In the genomic region with DNA sequence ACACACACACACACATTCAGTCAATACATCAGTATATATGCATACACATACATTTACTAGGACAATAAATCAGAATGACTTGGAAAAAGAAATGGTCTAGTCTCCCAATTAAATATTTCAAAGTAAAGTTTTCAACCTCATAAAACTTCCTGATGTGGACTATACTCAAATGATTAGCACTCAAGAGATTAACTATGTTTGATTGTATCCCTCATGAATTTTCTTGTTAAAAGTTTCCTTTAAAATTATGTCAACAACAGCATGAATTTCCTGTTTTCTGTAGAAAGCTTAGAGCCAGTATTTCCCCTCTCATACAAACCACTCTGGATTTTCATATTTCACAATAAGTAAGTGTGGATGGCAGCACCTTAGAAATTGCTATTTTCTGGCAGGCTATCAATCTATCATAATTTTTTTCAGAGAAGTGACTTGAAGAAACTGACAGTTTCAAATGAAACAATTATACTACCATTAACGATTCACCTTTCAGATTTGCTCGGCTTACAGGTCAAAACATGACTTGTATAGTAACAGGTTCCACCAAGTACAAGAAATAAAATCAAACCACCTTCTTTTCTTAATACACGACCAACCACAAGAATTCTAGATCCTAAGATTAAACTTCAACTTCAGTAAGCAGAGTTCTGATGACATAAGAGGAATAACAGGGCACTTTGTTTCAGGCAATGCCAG, we compare ENCODE assay signal across 9 cellular contexts. TPM values are rescaled to one million over a fixed set of nuclear protein-coding genes. Genes with fewer than 3 reads are reported as not detected.
DNase-seq lines count a peak whose midpoint lies in the region; ATAC-seq and TF ChIP-seq lines count a peak whose summit lies in the region.
"Had no signal": no experiment of that assay in that cellular context is flagged by ENCODE, and none has a peak within 500 bp of the region (broad histone marks: within the 10 kb centered on the region; RNA-seq: fewer than 3 reads in every experiment).

No MANE protein-coding gene starts in this region.

- ATAC-seq in activated T-cell treated with anti-CD3 and anti-CD28 coated beads, Interleukin-2, amount 50 U/mL, for 4 hours, result no peak
- no peak for ATAC-seq in activated CD8-positive, alpha-beta T cell treated with anti-CD3 and anti-CD28 coated beads, Interleukin-2, amount 10 ng/mL, durations not matched to agents 7 days and 5 days
- ATAC-seq in foreskin keratinocyte (no peak), lower lobe of right lung (no peak)

- CTCF ChIA-PET in activated CD8-positive, alpha-beta T cell treated with anti-CD3 and anti-CD28 coated beads, Interleukin-2, amount 10 ng/mL, durations not matched to agents 7 days and 5 days (lab: Charles Lee), result interaction anchor here (0.9 to 1.5 kb wide), 2 partner anchors 10 to 19 kb away, joined by 3 to 4 read pairs; no protein-coding TSS in a partner anchor

- POLR2A ChIA-PET in activated CD8-positive, alpha-beta T cell treated with anti-CD3 and anti-CD28 coated beads, Interleukin-2, amount 10 ng/mL, durations not matched to agents 7 days and 5 days (lab: Charles Lee), result no interaction called here

- H3K4me1 ChIP-seq in foreskin keratinocyte (peaks cover 4% of the 10 kb centered on the region), subcutaneous abdominal adipose tissue (ENCODE audit: control insufficient read depth in 5 of 5, insufficient read depth in 5 of 5, low read length in 5 of 5) (peaks cover 2 to 14% (median 8%) of the 10 kb centered on the region in 5 donors), lower lobe of right lung (peaks cover 17% of the 10 kb centered on the region), transverse colon (peaks cover 0 to 17% (median 6%) of the 10 kb centered on the region in 4 donors)

- H3K4me3 ChIP-seq in subcutaneous abdominal adipose tissue (ENCODE audit: low read depth in 1 of 5, low read length in 5 of 5) (no peak overlapping the region), lower lobe of right lung (no peak overlapping the region), transverse colon (no peak overlapping the region)

- no peaks in the 10 kb centered on the region for H3K27me3 Mint-ChIP-seq in activated T-cell treated with anti-CD3 and anti-CD28 coated beads, Interleukin-2, amount 50 U/mL, for 4 hours (ENCODE audit: low read depth)
- no peaks in the 10 kb centered on the region for H3K27me3 Mint-ChIP-seq in activated CD8-positive, alpha-beta T cell treated with anti-CD3 and anti-CD28 coated beads, Interleukin-2, amount 10 ng/mL, durations not matched to agents 7 days and 5 days (ENCODE audit: low read depth)

- in situ Hi-C loops in transverse colon (cut with MboI; ENCODE audit: low pct_ligation_motif_present in 1 of 4, low pct_unique_long_range_greater_than_20kb in 1 of 4, low sequenced_read_pairs in 3 of 4), result no loop called here

- intact Hi-C loops in lower lobe of right lung (cut with DNase I) (no loop called here), transverse colon (cut with DNase I; ENCODE audit: low total_unique reads) (no loop called here)

- no peak for DNase-seq in activated T-cell treated with anti-CD3 and anti-CD28 coated beads, Interleukin-2, amount 50 U/mL, for 4 hours
- no peak for DNase-seq in activated T-cell treated with anti-CD3 and anti-CD28 coated beads, Interleukin-2, amount 50 U/mL, for 48 hours
- DNase-seq in activated CD8-positive, alpha-beta T cell treated with anti-CD3 and anti-CD28 coated beads, Interleukin-2, amount 10 ng/mL, durations not matched to agents 7 days and 5 days, result no peak
- DNase-seq in foreskin keratinocyte, result peak; percentile 51 to 78
- DNase-seq in lower lobe of right lung, result no peak
- no peak for DNase-seq in NCI-H146 (lab: John Stamatoyannopoulos, UW)
- DNase-seq in transverse colon, result no peak
- DNase-seq: NK-92 treated with Interleukin-12 subunit alpha and Interleukin-12 subunit beta, amount 100 ng/mL, for 24 hours had no signal

- peak overlapping the region; percentile 63 for H3K4me3 Mint-ChIP-seq in activated T-cell treated with anti-CD3 and anti-CD28 coated beads, Interleukin-2, amount 50 U/mL, for 4 hours
- no peak overlapping the region for H3K4me3 Mint-ChIP-seq in activated CD8-positive, alpha-beta T cell treated with anti-CD3 and anti-CD28 coated beads, Interleukin-2, amount 10 ng/mL, durations not matched to agents 7 days and 5 days

- no peaks in the 10 kb centered on the region for H3K9me3 ChIP-seq in subcutaneous abdominal adipose tissue (ENCODE audit: control insufficient read depth in 5 of 5, low read length in 5 of 5)
- H3K9me3 ChIP-seq in lower lobe of right lung, result no peaks in the 10 kb centered on the region
- no peaks in the 10 kb centered on the region for H3K9me3 ChIP-seq in transverse colon

- peak overlapping the region in 2 of 5 donors; percentile 37 to 39 for H3K9ac ChIP-seq in subcutaneous abdominal adipose tissue (ENCODE audit: low read length in 5 of 5)

- H3K9me3 Mint-ChIP-seq in activated T-cell treated with anti-CD3 and anti-CD28 coated beads, Interleukin-2, amount 50 U/mL, for 4 hours, result no peaks in the 10 kb centered on the region
- H3K9me3 Mint-ChIP-seq in activated CD8-positive, alpha-beta T cell treated with anti-CD3 and anti-CD28 coated beads, Interleukin-2, amount 10 ng/mL, durations not matched to agents 7 days and 5 days (ENCODE audit: insufficient read depth), result no peaks in the 10 kb centered on the region

- H3K27me3 ChIP-seq in foreskin keratinocyte (no peaks in the 10 kb centered on the region), subcutaneous abdominal adipose tissue (ENCODE audit: control insufficient read depth in 5 of 5, insufficient read depth in 4 of 5, low read length in 5 of 5) (no peaks in the 10 kb centered on the region), lower lobe of right lung (ENCODE audit: low read depth) (no peaks in the 10 kb centered on the region), transverse colon (no peaks in the 10 kb centered on the region)

- TF ChIP-seq EP300 in transverse colon (IDR thresholded peaks at IDR 0.05; ENCODE audit: low read depth), result no peak

- H3K27ac ChIP-seq in foreskin keratinocyte (no peak overlapping the region), subcutaneous abdominal adipose tissue (ENCODE audit: low read depth, low read length) (peak overlapping the region; percentile 42), lower lobe of right lung (no peak overlapping the region), transverse colon (no peak overlapping the region)

- peaks cover 8 to 29% (median 21%) of the 10 kb centered on the region in 5 donors for H3K36me3 ChIP-seq in subcutaneous abdominal adipose tissue (ENCODE audit: control insufficient read depth in 5 of 5, insufficient read depth in 5 of 5, low read length in 5 of 5)
- peaks cover 38% of the 10 kb centered on the region for H3K36me3 ChIP-seq in lower lobe of right lung
- peaks cover 0 to 28% (median 1%) of the 10 kb centered on the region in 4 donors for H3K36me3 ChIP-seq in transverse colon

- TF ChIP-seq POLR2A in transverse colon (IDR thresholded peaks at IDR 0.05), result no peak

- peak overlapping the region; percentile 66 for H3K27ac Mint-ChIP-seq in activated CD8-positive, alpha-beta T cell treated with anti-CD3 and anti-CD28 coated beads, Interleukin-2, amount 10 ng/mL, durations not matched to agents 7 days and 5 days

- WGBS in transverse colon (ENCODE audit: low coverage in 1 of 2), 2 donors, result 29 to 37% methylated on average over 3 of the region's 3 CpGs

- TF ChIP-seq CTCF in foreskin keratinocyte (conservative IDR thresholded peaks at IDR 0.05) (no peak), lower lobe of right lung (IDR thresholded peaks at IDR 0.05) (no peak), transverse colon (IDR thresholded peaks at IDR 0.05) (no peak)

- peaks cover 52% of the 10 kb centered on the region for H3K36me3 Mint-ChIP-seq in activated T-cell treated with anti-CD3 and anti-CD28 coated beads, Interleukin-2, amount 50 U/mL, for 4 hours (ENCODE audit: insufficient read depth)
- H3K36me3 Mint-ChIP-seq in activated CD8-positive, alpha-beta T cell treated with anti-CD3 and anti-CD28 coated beads, Interleukin-2, amount 10 ng/mL, durations not matched to agents 7 days and 5 days (ENCODE audit: low read depth), result peaks cover 68% of the 10 kb centered on the region

- peaks cover 48% of the 10 kb centered on the region for H3K4me1 Mint-ChIP-seq in activated T-cell treated with anti-CD3 and anti-CD28 coated beads, Interleukin-2, amount 50 U/mL, for 4 hours (ENCODE audit: low read depth)
- H3K4me1 Mint-ChIP-seq in activated CD8-positive, alpha-beta T cell treated with anti-CD3 and anti-CD28 coated beads, Interleukin-2, amount 10 ng/mL, durations not matched to agents 7 days and 5 days (ENCODE audit: low read depth), result peaks cover 34% of the 10 kb centered on the region

RNA-seq across cellular contexts. Expression of a gene that starts 20.9 kb away (rescaled TPM):
- 100 to 1,000 TPM in 2 of 3 donors, 10 to 100 TPM in 1; 90.7 to 103 (median 101) TPM for total RNA-seq in activated T-cell treated with anti-CD3 and anti-CD28 coated beads, Interleukin-2, amount 50 U/mL, for 4 hours
- total RNA-seq in activated CD8-positive, alpha-beta T cell treated with anti-CD3 and anti-CD28 coated beads, Interleukin-2, amount 10 ng/mL, durations not matched to agents 7 days and 5 days, result 10 to 100 TPM; 95.2 to 97.5 TPM
- 23.6 and 23.8 TPM in 2 replicates for total RNA-seq in foreskin keratinocyte
- polyA plus RNA-seq in foreskin keratinocyte, result 3.4 and 4.6 TPM in 2 replicates
- 62.8 TPM for total RNA-seq in lower lobe of right lung
- 10 to 100 TPM; 16.0 to 24.1 (median 19.7) TPM for total RNA-seq in transverse colon

Comparison
In these comparisons a context has a peak if more than half of its experiments do, and no peak if none do; other contexts are left out.
1. DNase-seq: peak in foreskin keratinocyte (2 of 2); none in activated T-cell treated with anti-CD3 and anti-CD28 coated beads, Interleukin-2, amount 50 U/mL, for 4 hours (single experiment), activated T-cell treated with anti-CD3 and anti-CD28 coated beads, Interleukin-2, amount 50 U/mL, for 48 hours (0 of 2), activated CD8-positive, alpha-beta T cell treated with anti-CD3 and anti-CD28 coated beads, Interleukin-2, amount 10 ng/mL, durations not matched to agents 7 days and 5 days (single experiment), lower lobe of right lung (single experiment), NCI-H146 (single experiment) and transverse colon (single experiment).